ENCODE assay signal across 17 cellular contexts in the genomic region with DNA sequence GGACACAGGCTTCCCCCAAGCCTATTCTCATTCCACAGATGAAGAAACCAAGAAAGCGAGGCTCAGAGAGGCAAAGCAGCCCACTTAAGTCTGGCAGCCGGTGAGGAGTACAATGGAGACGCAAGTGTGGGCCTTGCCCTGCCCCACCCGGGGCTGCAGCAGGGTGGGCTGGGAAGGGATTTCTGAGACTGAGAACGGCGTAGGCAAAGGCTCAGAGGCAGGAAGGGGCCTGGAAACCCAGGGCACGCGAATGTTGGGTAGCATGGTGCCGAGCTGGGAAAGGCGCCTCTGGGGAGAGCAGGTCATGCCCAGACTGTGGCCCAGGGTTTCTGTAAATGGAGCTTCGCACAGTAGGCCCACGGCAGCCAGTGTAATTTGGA. TPM values are rescaled to one million over a fixed set of nuclear protein-coding genes. Genes with fewer than 3 reads are reported as not detected.
DNase-seq lines count a peak whose midpoint lies in the region; ATAC-seq, FAIRE-seq and TF ChIP-seq lines count a peak whose summit lies in the region.
"Had no signal": no experiment of that assay in that cellular context is flagged by ENCODE, and none has a peak within 500 bp of the region (broad histone marks: within the 10 kb centered on the region; RNA-seq: fewer than 3 reads in every experiment).

No MANE protein-coding gene starts in this region.

- no peaks in the 10 kb centered on the region for H3K79me1 ChIP-seq in H1 (ENCODE audit: low read depth, low read length)

- H3K23ac ChIP-seq in H1 (ENCODE audit: insufficient read length), result no peak overlapping the region

- H3K4ac ChIP-seq in H1 (replicated peaks; ENCODE audit: insufficient read length, low read depth, low read length), result peak overlapping the region; percentile 59

- peaks cover 11 to 58% (median 45%) of the 10 kb centered on the region in 9 donors for H3K4me1 ChIP-seq in heart right ventricle
- H3K4me1 ChIP-seq in H1 (replicated peaks in 1 of 4; ENCODE audit: control insufficient read depth in 3 of 4, insufficient read depth in 4 of 4, low read length in 3 of 4), result peaks cover 0 to 2% (median 0%) of the 10 kb centered on the region in 4 experiments; a peak in 2 of 7 replicates
- H3K4me1 ChIP-seq in osteoblast (ENCODE audit: insufficient read depth, low read length), result peaks cover 46% of the 10 kb centered on the region
- peaks cover 10 to 12% of the 10 kb centered on the region in 2 donors for H3K4me1 ChIP-seq in uterus

- H3K14ac ChIP-seq in H1 (ENCODE audit: insufficient read length), result no peak overlapping the region

- H3K4me2 ChIP-seq in H1 (ENCODE audit: insufficient read depth in 1 of 2, low read depth in 2 of 2, low read length in 2 of 2), result no peak overlapping the region
- peak overlapping the region; percentile 37 for H3K4me2 ChIP-seq in osteoblast (ENCODE audit: insufficient read depth, low read length)

- H3K27me3 ChIP-seq in heart right ventricle (peaks cover 0 to 1% (median 0%) of the 10 kb centered on the region in 7 donors), H1 (replicated peaks in 1 of 4; ENCODE audit: control insufficient read depth in 3 of 4, extremely low read depth in 1 of 4, insufficient read depth in 3 of 4, low read length in 3 of 4) (no peaks in the 10 kb centered on the region), osteoblast (ENCODE audit: insufficient read depth, low read length) (no peaks in the 10 kb centered on the region), uterus (no peaks in the 10 kb centered on the region)
- H3K27me3 ChIP-seq: thyroid gland had no signal

- POLR2A ChIA-PET in H1 (lab: Charles Lee; ENCODE audit: partially characterized antibody), result no interaction called here

- H3K27ac ChIP-seq in heart right ventricle, result peak overlapping the region in 8 of 10 donors; percentile 35 to 75 (median 62)
- no peak overlapping the region for H3K27ac ChIP-seq in H1 (ENCODE audit: low read depth, low read length)
- peak overlapping the region; percentile 91 for H3K27ac ChIP-seq in osteoblast (ENCODE audit: low read depth, low read length)
- peak overlapping the region; percentile 54 to 91 for H3K27ac ChIP-seq in uterus

- no peak overlapping the region for H2BK5ac ChIP-seq in H1 (ENCODE audit: low read depth, low read length)

- H2BK15ac ChIP-seq in H1 (ENCODE audit: low read length), result no peak overlapping the region

- TF ChIP-seq POLR2A in H1 (IDR thresholded peaks at IDR 0.05; ENCODE audit: control extremely low read depth in 1 of 2, low read depth in 2 of 2, low read length in 2 of 2) (no peak), uterus (IDR thresholded peaks at IDR 0.05) (no peak), H54 (IDR thresholded peaks at IDR 0.05; ENCODE audit: low read depth, low read length) (no peak)

- H2BK120ac ChIP-seq in H1 (replicated peaks; ENCODE audit: low read depth, low read length), result no peak overlapping the region

- H2BK20ac ChIP-seq in H1 (ENCODE audit: low read length), result no peak overlapping the region

- intact Hi-C loops in heart right ventricle (cut with DNase I), result loop anchor here in 2 of 10 donors (5.0 to 10.0 kb wide), 2 partner anchors 132 to 135 kb away; partner anchors contain the start of gene RTL6 (in 1 of the 2)
- intact Hi-C loops in cardiac septum (cut with DNase I), result no loop called here
- intact Hi-C loops in uterus (cut with DNase I; ENCODE audit: low total_unique reads), result no loop called here

- H4K5ac ChIP-seq in H1 (ENCODE audit: insufficient read length, low read depth, low read length), result no peak overlapping the region

- TF ChIP-seq CTCF in heart right ventricle (IDR thresholded peaks at IDR 0.05), result peak in 1 of 9 donors; percentile 36
- TF ChIP-seq CTCF in H1 (IDR thresholded peaks at IDR 0.05; ENCODE audit: control extremely low read depth in 1 of 3, insufficient read depth in 1 of 3, low read depth in 1 of 3, low read length in 3 of 3), result no peak
- no peak for TF ChIP-seq CTCF in osteoblast (IDR thresholded peaks at IDR 0.05; ENCODE audit: extremely low read depth, low read depth, low read length)
- TF ChIP-seq CTCF in uterus (IDR thresholded peaks at IDR 0.05), result no peak

- FAIRE-seq in H1 (lab: Jason Lieb, UNC) (no peak), H54 (lab: Jason Lieb, UNC) (no peak)
- FAIRE-seq: A204.1, GM18507 had no signal

- H4K91ac ChIP-seq in H1 (replicated peaks; ENCODE audit: insufficient read length, low read length), result no peak overlapping the region

- H3K18ac ChIP-seq in H1 (ENCODE audit: extremely low read depth, low read length), result no peak overlapping the region; the same call in 1 of the 2 replicates

- H2AFZ ChIP-seq in H1 (ENCODE audit: low read length) (no peak overlapping the region), osteoblast (ENCODE audit: low read length) (peak overlapping the region; percentile 23)

- H2BK12ac ChIP-seq in H1 (ENCODE audit: low read depth, low read length), result no peak overlapping the region

- H3K36me3 ChIP-seq in heart right ventricle (no peaks in the 10 kb centered on the region), H1 (ENCODE audit: control insufficient read depth in 2 of 4, insufficient read depth in 4 of 4, low read length in 3 of 4) (no peaks in the 10 kb centered on the region), osteoblast (ENCODE audit: insufficient read depth, low read length) (no peaks in the 10 kb centered on the region), uterus (no peaks in the 10 kb centered on the region)
- H3K36me3 ChIP-seq: thyroid gland had no signal

- WGBS in heart right ventricle, 2 donors, result 74 to 86% methylated on average over 12 of the region's 12 CpGs
- 80% methylated on average over 7 of the region's 12 CpGs; no CpG with 5 or more reads in 1 of the 2 experiments for whole genome bisulfite sequencing in H1 (ENCODE audit: extremely low coverage in 1 of 2, insufficient coverage in 1 of 2, insufficient read length in 1 of 2, insufficient replicate concordance in 2 of 2, low coverage in 1 of 2, low lambda C conversion rate in 2 of 2, missing lambda C conversion rate in 1 of 2), 2 experiments

- H3K79me2 ChIP-seq in H1 (ENCODE audit: control insufficient read depth in 1 of 2, insufficient read depth in 2 of 2, low read length in 2 of 2) (no peaks in the 10 kb centered on the region), osteoblast (ENCODE audit: insufficient read depth, low read length) (no peaks in the 10 kb centered on the region)

- no peak overlapping the region for H3K9ac ChIP-seq in H1 (replicated peaks in 1 of 4; ENCODE audit: extremely low read depth in 1 of 4, low read depth in 3 of 4, low read length in 3 of 4)

- H3K4me3 ChIP-seq in heart right ventricle (no peak overlapping the region), H1 (ENCODE audit: extremely low read depth in 1 of 4, insufficient read depth in 2 of 4, low read depth in 3 of 4, low read length in 4 of 4) (no peak overlapping the region), osteoblast (ENCODE audit: insufficient read depth, low read length) (peak overlapping the region; percentile 26), uterus (no peak overlapping the region)
- H3K4me3 ChIP-seq: thyroid gland had no signal

- H4K20me1 ChIP-seq in H1 (replicated peaks in 1 of 2; ENCODE audit: control insufficient read depth in 1 of 2, insufficient read depth in 2 of 2, low read length in 2 of 2) (no peaks in the 10 kb centered on the region), osteoblast (ENCODE audit: insufficient read depth, low read length) (no peaks in the 10 kb centered on the region)

- CTCF ChIA-PET in H1 (lab: Charles Lee; ENCODE audit: partially characterized antibody), result interaction anchor here (0.8 to 2.1 kb wide), 14 partner anchors 9 to 365 kb away, joined by 3 to 16 read pairs (median 4); no protein-coding TSS in a partner anchor

- H3K23me2 ChIP-seq in H1 (ENCODE audit: low read depth, low read length), result no peaks in the 10 kb centered on the region

- no peak for TF ChIP-seq RAD21 in H1 (IDR thresholded peaks at IDR 0.05 in 1 of 2, conservative IDR thresholded peaks at IDR 0.05 in 1 of 2; ENCODE audit: low read depth in 2 of 2, low read length in 2 of 2)

- no peak for TF ChIP-seq EP300 in H1 (IDR thresholded peaks at IDR 0.05; ENCODE audit: borderline replicate concordance in 1 of 2, low read depth in 2 of 2, low read length in 2 of 2)

- H2AK5ac ChIP-seq in H1 (ENCODE audit: low read depth, low read length), result 0 out of 2 replicates have a peak overlapping the region, but pooled peaks have one; percentile 13

- ATAC-seq in heart right ventricle (no peak), HG02884 (IDR thresholded peaks at IDR 0.05; ENCODE audit: unreplicated experiment) (no peak), HG03039 (IDR thresholded peaks at IDR 0.05; ENCODE audit: unreplicated experiment) (no peak)
- ATAC-seq: activated naive CD4-positive, alpha-beta T cell treated with anti-CD3 and anti-CD28 coated beads, Interleukin-2, amount 50 U/mL, for 72 hours had no signal

- DNase-seq in heart right ventricle, result no peak
- no peak for DNase-seq in cardiac septum (ENCODE audit: low spot score)
- no peak for DNase-seq in H1 (ENCODE audit: low read depth in 1 of 2, low spot score in 2 of 2)
- DNase-seq in osteoblast (ENCODE audit: insufficient read length, low spot score, missing footprints), result peak; percentile 72
- no peak for DNase-seq in uterus
- no peak for DNase-seq in H54 (ENCODE audit: insufficient read length, low spot score)
- DNase-seq: activated T-cell treated with anti-CD3 and anti-CD28 coated beads, Interleukin-2, amount 50 U/mL, for 1 hour; CD4-positive, CD25-positive, alpha-beta regulatory T cell; effector CD4-positive, alpha-beta T cell; NCI-H1092; NCI-H2107; thyroid gland had no signal

- peak overlapping the region; percentile 71; the same call in 1 of the 2 replicates for H4K8ac ChIP-seq in H1 (ENCODE audit: extremely low read depth, insufficient read depth, low read length)

- H3K56ac ChIP-seq in H1 (replicated peaks; ENCODE audit: insufficient read length, low read depth, low read length), result no peak overlapping the region

- no peaks in the 10 kb centered on the region for H3K9me3 ChIP-seq in heart right ventricle
- no peaks in the 10 kb centered on the region for H3K9me3 ChIP-seq in H1 (ENCODE audit: insufficient read depth in 2 of 2, low read depth in 1 of 2, low read length in 1 of 2)
- H3K9me3 ChIP-seq in osteoblast (ENCODE audit: low read depth, low read length), result no peaks in the 10 kb centered on the region
- no peaks in the 10 kb centered on the region for H3K9me3 ChIP-seq in uterus
- H3K9me3 ChIP-seq: thyroid gland had no signal

RNA-seq across cellular contexts. Expression of gene SHISAL1, which starts 47.5 kb away (rescaled TPM):
- total RNA-seq in heart right ventricle, result 1 to 10 TPM in 4 of 10 donors, under 1 TPM in 6; 0.15 to 1.7 (median 0.78) TPM
- under 1 TPM; 0.37 to 0.43 TPM for polyA plus RNA-seq in heart right ventricle
- total RNA-seq in cardiac septum, result 0.70 TPM
- 5.4 and 5.8 TPM in 2 replicates for total RNA-seq in H1 (2021; fragmentation: NEBNext Ultra II Directional; extraction: Animal tissue kit (Norgen Biotek cat#: 25700))
- polyA plus RNA-seq in H1 (2011; rRNA removed), result 2.4 and 3.7 TPM in 2 replicates
- polyA plus RNA-seq in H1 (2011; cell fraction: cytosol; rRNA removed), result 2.7 TPM
- polyA plus RNA-seq in H1 (2011; cell fraction: nucleus; rRNA removed), result 3.0 TPM
- polyA plus RNA-seq in H1 (2012, experiment 1 of 2), result 4.3 to 5.6 TPM (median 5.0 TPM) in 4 replicates
- polyA plus RNA-seq in H1 (2012, experiment 2 of 2), result 3.5 TPM
- polyA plus RNA-seq in H1 (2013, experiment 1 of 2), result 2.3 TPM
- 2.5 TPM for polyA plus RNA-seq in H1 (2013, experiment 2 of 2)
- 7.7 and 11.4 TPM in 2 replicates for polyA minus RNA-seq in H1 (2011; rRNA and poly(A)+ RNA removed)
- 2.6 TPM for polyA minus RNA-seq in H1 (2011; cell fraction: cytosol; rRNA and poly(A)+ RNA removed)
- 2.2 TPM for polyA minus RNA-seq in H1 (2011; cell fraction: nucleus; rRNA and poly(A)+ RNA removed)
- 52.5 and 57.2 TPM in 2 replicates for total RNA-seq in osteoblast
- 10 to 100 TPM in 2 of 4 donors, 1 to 10 TPM in 2; 4.7 to 44.2 (median 22.9) TPM for total RNA-seq in uterus
- total RNA-seq: activated naive CD4-positive, alpha-beta T cell treated with anti-CD3 and anti-CD28 coated beads, Interleukin-2, amount 50 U/mL, for 72 hours; CD4-positive, CD25-positive, alpha-beta regulatory T cell had no signal
- polyA plus RNA-seq: CD4-positive, CD25-positive, alpha-beta regulatory T cell had no signal
